Comparison of ENCODE assay signal across 7 cellular contexts in genomic region chr1:243253927-243254232, GRCh38. TPM values are rescaled to one million over a fixed set of nuclear protein-coding genes. Genes with fewer than 3 reads are reported as not detected.
DNase-seq lines count a peak whose midpoint lies in the region; ATAC-seq and TF ChIP-seq lines count a peak whose summit lies in the region.

No MANE protein-coding gene starts in this region.

- DNase-seq in NCI-H69 (lab: John Stamatoyannopoulos, UW): peak; percentile 77
- no peak for DNase-seq in osteocyte (ENCODE audit: extremely low spot score, unreplicated experiment)
- DNase-seq in GDM1 (lab: John Stamatoyannopoulos, UW): no peak
- DNase-seq in AG20443 (ENCODE audit: low spot score): no peak

- H3K36me3 ChIP-seq in endocrine pancreas (ENCODE audit: control insufficient read depth, insufficient read depth, low read length): no peaks in the 10 kb centered on the region

- no peak for ATAC-seq in GM21619 (IDR thresholded peaks at IDR 0.05; ENCODE audit: unreplicated experiment)

- H3K9me3 ChIP-seq in endocrine pancreas (ENCODE audit: control insufficient read depth, low read length): no peaks in the 10 kb centered on the region

- peak overlapping the region; percentile 96 for H3K4me3 Mint-ChIP-seq in osteocyte (ENCODE audit: unreplicated experiment)

- H3K4me3 ChIP-seq in GM08714 (ENCODE audit: low read length) (peak overlapping the region; percentile 91), endocrine pancreas (ENCODE audit: control insufficient read depth, insufficient read depth, low read length) (peak overlapping the region; percentile 94)

- peaks cover 28% of the 10 kb centered on the region for H3K4me1 ChIP-seq in endocrine pancreas (ENCODE audit: control insufficient read depth, insufficient read depth, low read length)

- peaks cover 54% of the 10 kb centered on the region for H3K4me1 Mint-ChIP-seq in osteocyte (ENCODE audit: unreplicated experiment)

- H3K9me3 Mint-ChIP-seq in osteocyte (ENCODE audit: unreplicated experiment): no peaks in the 10 kb centered on the region

- H3K27ac Mint-ChIP-seq in osteocyte (ENCODE audit: unreplicated experiment): peak overlapping the region; percentile 92

- TF ChIP-seq CTCF in osteocyte (IDR thresholded peaks at IDR 0.05): no peak

- H3K27me3 Mint-ChIP-seq in osteocyte (ENCODE audit: unreplicated experiment): no peaks in the 10 kb centered on the region

- no peaks in the 10 kb centered on the region for H3K27me3 ChIP-seq in endocrine pancreas (ENCODE audit: control insufficient read depth, insufficient read depth, low read length)

- peaks cover 1% of the 10 kb centered on the region for H3K36me3 Mint-ChIP-seq in osteocyte (ENCODE audit: unreplicated experiment)

- peak overlapping the region; percentile 72 for H3K9ac ChIP-seq in endocrine pancreas (ENCODE audit: control insufficient read depth, insufficient read depth, low read length)

RNA-seq across cellular contexts. Expression of gene CEP170, which starts 1.2 kb away (rescaled TPM):
- 125 and 131 TPM in 2 replicates for total RNA-seq in osteocyte

RNA-seq across cellular contexts. Expression of gene SDCCAG8, which starts 2.0 kb away (rescaled TPM):
- total RNA-seq in osteocyte: 26.7 and 30.4 TPM in 2 replicates
